In the genomic region with DNA sequence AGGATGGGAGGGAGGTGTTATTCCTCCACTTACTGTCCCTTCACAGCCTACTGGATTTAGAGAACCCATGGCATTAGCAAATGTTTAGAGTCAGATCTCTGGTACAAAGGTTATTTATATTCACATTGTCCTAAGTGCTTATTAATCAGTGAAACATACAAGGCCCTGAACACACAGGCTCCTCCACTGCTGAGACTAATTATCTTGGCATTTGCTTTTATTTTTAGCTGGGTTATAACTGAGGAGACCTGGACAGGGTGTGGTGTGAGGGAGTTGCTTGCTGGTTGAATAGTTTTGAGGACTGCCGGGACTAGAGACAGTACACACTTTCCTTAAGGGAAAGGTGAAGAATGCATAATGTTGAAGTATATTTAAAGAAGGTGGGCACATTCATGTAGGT, we compare ENCODE assay signal across 30 cellular contexts.
A peak's percentile ranks its signal among the peaks of the same experiment; 100 is the strongest.
DNase-seq lines count a peak whose midpoint lies in the region; ATAC-seq lines count a peak whose summit lies in the region.
"Had no signal": no experiment of that assay in that cellular context is flagged by ENCODE, and none has a peak within 500 bp of the region (broad histone marks: within the 10 kb centered on the region; RNA-seq: fewer than 3 reads in every experiment).

No MANE protein-coding gene starts in this region.

- H3K4me3 ChIP-seq in HAP-1 = no peak overlapping the region
- H3K4me3 ChIP-seq: ascending aorta, cardiac muscle cell, colonic mucosa, spleen, uterus had no signal

- peaks cover 14% of the 10 kb centered on the region for H3K4me1 ChIP-seq in HAP-1
- H3K4me1 ChIP-seq: ascending aorta, colonic mucosa, foreskin keratinocyte, spleen, uterus had no signal

- peak; percentile 52 for DNase-seq in AG20443 (ENCODE audit: low spot score)
- DNase-seq in HAP-1 (ENCODE audit: low spot score in 2 of 2) = peak; percentile 12 to 51
- peak; percentile 69 for DNase-seq in myocyte (ENCODE audit: low read depth)
- DNase-seq in superior temporal gyrus (ENCODE audit: extremely low spot score) = no peak
- DNase-seq: ACHN; activated B cell treated with CpG ODN at 0.5 μM for 24 hours; activated CD4-positive, alpha-beta T cell treated with anti-CD3 and anti-CD28 coated beads, Interleukin-2, amount 10 ng/mL, durations not matched to agents 7 days and 5 days; activated effector memory CD4-positive, alpha-beta T cell treated with Interleukin-2 at 50 U/mL for 16 hours; activated naive CD8-positive, alpha-beta T cell treated with anti-CD3 and anti-CD28 coated beads, Interleukin-2, amount 10 ng/mL, durations not matched to agents 7 days and 5 days; C1 segment of cervical spinal cord; colonic mucosa; COR-L47; DMS53; effector CD4-positive, alpha-beta T cell; erythroblast; GDM1; head of caudate nucleus; kidney; NCI-H446 treated with DMSO at 0.1 percent for 48 hours; right cardiac atrium; spleen; stimulated activated CD4-positive, alpha-beta T cell treated with anti-CD3 and anti-CD28 coated beads, Interleukin-2, amount 100 ng/mL, for 24 hours; T-cell; uterus had no signal

- in situ Hi-C loops in HAP-1 (cut with MboI; ENCODE audit: low sequenced_read_pairs) = no loop called here

- ATAC-seq in esophagus mucosa (peak; percentile 26), GM21717 (IDR thresholded peaks at IDR 0.05; ENCODE audit: unreplicated experiment) (no peak), HG03439 (IDR thresholded peaks at IDR 0.05; ENCODE audit: unreplicated experiment) (no peak)
- ATAC-seq: foreskin keratinocyte, right cardiac atrium, T-cell had no signal

- no peaks in the 10 kb centered on the region for H3K27me3 ChIP-seq in HAP-1 (ENCODE audit: low read depth)
- H3K27me3 ChIP-seq: ascending aorta, cardiac muscle cell, colonic mucosa, foreskin keratinocyte, spleen, uterus had no signal

- no peaks in the 10 kb centered on the region for H3K36me3 ChIP-seq in HAP-1 (replicated peaks)
- H3K36me3 ChIP-seq: ascending aorta, cardiac muscle cell, colonic mucosa, uterus had no signal

- no peaks in the 10 kb centered on the region for H3K9me3 ChIP-seq in HAP-1
- H3K9me3 ChIP-seq: ascending aorta, colonic mucosa, spleen, uterus had no signal
